ENCODE assay signal across 19 cellular contexts in the genomic region with DNA sequence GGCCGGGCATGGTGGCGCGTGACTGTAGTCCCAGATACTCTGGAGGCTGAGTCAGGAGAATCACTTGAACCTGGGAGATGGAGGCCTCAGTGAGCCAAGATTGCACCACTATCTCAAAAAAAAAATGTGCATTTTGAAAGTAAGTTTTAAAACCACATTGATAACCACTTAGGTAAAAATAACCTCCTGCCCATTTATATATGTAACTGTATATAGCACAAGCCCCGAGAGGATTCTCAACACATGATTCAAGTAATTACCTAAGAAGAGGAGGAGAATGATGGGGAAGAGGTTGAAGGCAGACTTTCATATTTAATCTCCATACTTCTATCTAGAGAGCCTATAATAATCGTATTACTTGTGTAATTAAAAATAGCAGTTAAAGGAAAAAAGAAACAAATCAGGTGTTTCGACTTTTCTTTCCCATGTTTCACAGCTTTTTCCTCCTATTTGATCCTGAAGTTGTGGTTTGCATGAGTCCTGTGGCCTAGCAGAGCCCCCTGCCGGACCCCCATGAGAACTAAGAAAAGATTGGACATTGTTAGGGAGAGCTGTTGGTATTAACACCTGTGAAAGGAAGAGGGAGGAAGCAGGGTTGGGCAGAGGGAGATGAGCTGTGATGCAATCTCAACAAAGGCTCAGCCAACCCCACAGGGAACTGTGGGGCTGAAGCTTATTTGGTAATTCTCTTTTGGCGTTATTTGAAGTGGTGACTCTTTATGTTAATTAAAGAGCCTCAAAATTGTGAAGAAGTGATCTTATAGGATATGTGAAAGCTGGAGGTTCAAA. TPM values are rescaled to one million over a fixed set of nuclear protein-coding genes. Genes with fewer than 3 reads are reported as not detected.
DNase-seq lines count a peak whose midpoint lies in the region; ATAC-seq, FAIRE-seq and TF ChIP-seq lines count a peak whose summit lies in the region.
"Had no signal": no experiment of that assay in that cellular context is flagged by ENCODE, and none has a peak within 500 bp of the region (broad histone marks: within the 10 kb centered on the region; RNA-seq: fewer than 3 reads in every experiment).

No MANE protein-coding gene starts in this region.

- no TSS peak for BruUV-seq in GM12878 (replicated peaks; lab: Mats Ljungman, UMichigan)

- TF ChIP-seq POLR2A in GM12878 (IDR thresholded peaks at IDR 0.05; ENCODE audit: low read depth, low read length), result no peak
- no peak for TF ChIP-seq POLR2A in upper lobe of left lung (IDR thresholded peaks at IDR 0.05)

- H4K20me1 ChIP-seq in DOHH2 (ENCODE audit: control insufficient read depth, insufficient read depth, low read depth, low read length) (no peaks in the 10 kb centered on the region), Loucy (ENCODE audit: insufficient read depth, low read length, poor library complexity, severe bottlenecking) (no peaks in the 10 kb centered on the region), GM12878 (ENCODE audit: control insufficient read depth, insufficient read depth) (no peaks in the 10 kb centered on the region)

- no peak overlapping the region for H3K27ac ChIP-seq in 22Rv1
- no peak overlapping the region for H3K27ac ChIP-seq in DOHH2 (ENCODE audit: low read depth, low read length)
- no peak overlapping the region for H3K27ac ChIP-seq in GM12878 (ENCODE audit: control insufficient read depth, insufficient read depth)
- H3K27ac ChIP-seq in upper lobe of left lung, result no peak overlapping the region
- H3K27ac ChIP-seq: ascending aorta, epithelial cell of prostate, skin epidermis had no signal

- H3K36me3 ChIP-seq in DOHH2 (ENCODE audit: control insufficient read depth, low read length) (no peaks in the 10 kb centered on the region), Loucy (ENCODE audit: insufficient read depth, low read length) (no peaks in the 10 kb centered on the region), GM12878 (ENCODE audit: control insufficient read depth in 2 of 2, insufficient read depth in 2 of 2, low read length in 1 of 2) (no peaks in the 10 kb centered on the region), upper lobe of left lung (no peaks in the 10 kb centered on the region)
- H3K36me3 ChIP-seq: ascending aorta had no signal

- H3K9me3 ChIP-seq in DOHH2 (ENCODE audit: control insufficient read depth, insufficient read depth, low read length), result no peaks in the 10 kb centered on the region
- H3K9me3 ChIP-seq in Loucy (ENCODE audit: insufficient read depth, low read depth, low read length), result no peaks in the 10 kb centered on the region
- H3K9me3 ChIP-seq in GM12878 (replicated peaks; ENCODE audit: control insufficient read depth, insufficient read depth, low read length), result no peaks in the 10 kb centered on the region
- H3K9me3 ChIP-seq in upper lobe of left lung, result peaks cover 0 to 3% (median 0%) of the 10 kb centered on the region in 4 donors
- H3K9me3 ChIP-seq: ascending aorta had no signal

- H3K79me2 ChIP-seq in DOHH2 (ENCODE audit: control insufficient read depth, low read length) (no peaks in the 10 kb centered on the region), Loucy (ENCODE audit: insufficient read depth, low read length) (no peaks in the 10 kb centered on the region), GM12878 (ENCODE audit: control insufficient read depth, insufficient read depth, low read length) (no peaks in the 10 kb centered on the region)

- no peaks in the 10 kb centered on the region for H3F3A ChIP-seq in DOHH2 (ENCODE audit: control insufficient read depth, insufficient read depth)
- H3F3A ChIP-seq in Loucy (ENCODE audit: low read depth), result no peaks in the 10 kb centered on the region

- FAIRE-seq in GM12878 (lab: Jason Lieb, UNC), result no peak
- FAIRE-seq: colon, kidney had no signal

- H3K27me3 ChIP-seq in DOHH2 (ENCODE audit: control insufficient read depth, low read length) (no peaks in the 10 kb centered on the region), Loucy (ENCODE audit: insufficient read depth, low read length, poor library complexity, severe bottlenecking) (no peaks in the 10 kb centered on the region), GM12878 (replicated peaks in 1 of 2; ENCODE audit: control insufficient read depth in 2 of 2, insufficient read depth in 2 of 2, low read length in 1 of 2) (no peaks in the 10 kb centered on the region), upper lobe of left lung (no peaks in the 10 kb centered on the region)
- H3K27me3 ChIP-seq: ascending aorta had no signal

- H3K4me3 ChIP-seq in DOHH2 (ENCODE audit: low read length) (no peak overlapping the region), Loucy (ENCODE audit: low read length, poor library complexity, severe bottlenecking) (no peak overlapping the region), GM12878 (no peak overlapping the region), upper lobe of left lung (no peak overlapping the region)
- H3K4me3 ChIP-seq: ascending aorta, skin epidermis had no signal

- intact Hi-C loops in GM12878 (cut with micrococcal nuclease; ENCODE audit: unreplicated experiment), result no loop called here

- SMC1A ChIA-PET in GM12878 (lab: Charles Lee; ENCODE audit: uncharacterized antibody, unreplicated experiment), result interaction anchor here (0.6 to 1.0 kb wide), 3 partner anchors 19 to 45 kb away, joined by 3 read pairs; no protein-coding TSS in a partner anchor

- in situ Hi-C loops in GM12878 (cut with MboI), result no loop called here

- no peaks in the 10 kb centered on the region for H3K4me1 ChIP-seq in DOHH2 (ENCODE audit: control insufficient read depth, low read length)
- H3K4me1 ChIP-seq in Loucy (ENCODE audit: insufficient read depth, low read length, poor library complexity, severe bottlenecking), result no peaks in the 10 kb centered on the region
- H3K4me1 ChIP-seq in GM12878 (ENCODE audit: control insufficient read depth, insufficient read depth, low read length), result peaks cover 10% of the 10 kb centered on the region; the same call in 1 of the 2 replicates
- H3K4me1 ChIP-seq in upper lobe of left lung, result no peaks in the 10 kb centered on the region
- H3K4me1 ChIP-seq: ascending aorta had no signal

- CTCF ChIA-PET in GM12878 (lab: Yijun Ruan, JAX), result interaction anchor here (0.7 to 2.3 kb wide), 5 partner anchors 10 to 25 kb away, joined by 3 to 13 read pairs (median 4); partner anchors contain the start of gene PMFBP1

- H3K9me2 ChIP-seq in DOHH2 (replicated peaks; ENCODE audit: control insufficient read depth, low read length) (no peaks in the 10 kb centered on the region), Loucy (replicated peaks; ENCODE audit: low read depth, low read length) (no peaks in the 10 kb centered on the region)

- RAD21 ChIA-PET in GM12878 (lab: Charles Lee; ENCODE audit: unreplicated experiment), result interaction anchor here (0.6 to 1.1 kb wide), 2 partner anchors 16 to 25 kb away, joined by 3 read pairs; no protein-coding TSS in a partner anchor

- no peak overlapping the region for H3K4me2 ChIP-seq in DOHH2 (ENCODE audit: low read length)
- H3K4me2 ChIP-seq in Loucy (ENCODE audit: low read depth, low read length, poor library complexity, severe bottlenecking), result no peak overlapping the region
- peak overlapping the region; percentile 32; the same call in 1 of the 2 replicates for H3K4me2 ChIP-seq in GM12878 (ENCODE audit: control insufficient read depth, insufficient read depth)

- DNase-seq in GM12878 (ENCODE audit: low read depth, low spot score) (no peak), SHP77 treated with DMSO at 0.1 percent for 48 hours (lab: John Stamatoyannopoulos, UW) (no peak), NCI-H1092 treated with DMSO at 0.1 percent for 48 hours (lab: John Stamatoyannopoulos, UW) (no peak), upper lobe of left lung (no peak)
- DNase-seq: activated gamma-delta T cell; EL; kidney; NCI-H1694 treated with DMSO at 0.1 percent for 48 hours; NCI-H526 treated with DMSO at 0.1 percent for 48 hours; stimulated activated naive CD8-positive, alpha-beta T cell treated with anti-CD3 and anti-CD28 coated beads, Interleukin-15, amount 100 ng/mL, for 72 hours had no signal

- TF ChIP-seq RAD21 in GM12878 (IDR thresholded peaks at IDR 0.05; ENCODE audit: insufficient read depth, low read depth, low read length), result 0 out of 2 replicates have a peak, but pooled peaks have one; percentile 12

- TF ChIP-seq CTCF in 22Rv1 (IDR thresholded peaks at IDR 0.05) (0 out of 2 replicates have a peak, but pooled peaks have one; percentile 4), DOHH2 (IDR thresholded peaks at IDR 0.05; ENCODE audit: low read depth, low read length, poor library complexity, severe bottlenecking) (peak; percentile 9), Loucy (conservative IDR thresholded peaks at IDR 0.05; ENCODE audit: low read length) (peak; percentile 28), GM12878 (IDR thresholded peaks at IDR 0.05 in 2 of 3, conservative IDR thresholded peaks at IDR 0.05 in 1 of 3; ENCODE audit: control insufficient read depth in 2 of 3, extremely low read depth in 1 of 3, insufficient read depth in 1 of 3, low read depth in 3 of 3, low read length in 3 of 3) (no peak), upper lobe of left lung (IDR thresholded peaks at IDR 0.05) (no peak)

- ATAC-seq in GM12878, result peak; percentile 68
- ATAC-seq in GM21423 (IDR thresholded peaks at IDR 0.05; ENCODE audit: unreplicated experiment), result no peak
- ATAC-seq in upper lobe of left lung (ENCODE audit: low FRiP score in 2 of 2), result no peak
- ATAC-seq: SK-N-SH treated with all-trans-retinoic acid at 6 μM for 48 hours; stimulated activated naive CD8-positive, alpha-beta T cell treated with anti-CD3 and anti-CD28 coated beads, Interleukin-15, amount 100 ng/mL, for 72 hours had no signal

- WGBS in GM12878 (ENCODE audit: insufficient coverage, insufficient replicate concordance, low lambda C conversion rate, missing lambda C conversion rate), result 44% methylated on average over 8 of the region's 8 CpGs
- WGBS in upper lobe of left lung, 2 donors, result 74 to 75% methylated on average over 8 of the region's 8 CpGs

- TF ChIP-seq EP300 in GM12878 (IDR thresholded peaks at IDR 0.05; ENCODE audit: borderline replicate concordance in 1 of 2, control insufficient read depth in 1 of 2, low read depth in 2 of 2, low read length in 2 of 2) (0 out of 4 replicates have a peak, but pooled peaks of 1 of the 2 experiments have one; percentile 13), upper lobe of left lung (IDR thresholded peaks at IDR 0.05) (no peak)

- no peak overlapping the region for H3K9ac ChIP-seq in Loucy (ENCODE audit: low read depth, low read length, poor library complexity, severe bottlenecking)
- no peak overlapping the region for H3K9ac ChIP-seq in GM12878 (ENCODE audit: control insufficient read depth, insufficient read depth, low read length)

- POLR2A ChIA-PET in GM12878 (lab: Charles Lee), result interaction anchor here (1.1 kb wide), 1 partner anchor 11 kb away, joined by 3 read pairs; no protein-coding TSS in a partner anchor

- H2AFZ ChIP-seq in Loucy (ENCODE audit: low read length) (no peak overlapping the region), GM12878 (ENCODE audit: control insufficient read depth, low read depth, low read length) (no peak overlapping the region; the same call in 1 of the 2 replicates)

RNA-seq across cellular contexts. Expression of gene PMFBP1, which starts 22.1 kb away (rescaled TPM):
- 13.5 and 19.4 TPM in 2 replicates for total RNA-seq in GM12878 (2013; cell fraction: nucleolus; rRNA removed)
- total RNA-seq in GM12878 (2014; rRNA removed) (1.0 and 1.1 TPM in 2 replicates), GM12878 (2014; rRNA removed; fragmentation: Illumina TruSeq; extraction: Trizol) (0.98 and 1.6 TPM in 2 replicates), GM12878 (2021) (1.8 and 1.9 TPM in 2 replicates), upper lobe of left lung (1 to 10 TPM in 3 of 6 donors, under 1 TPM in 3; 0.15 to 7.3 (median 1.1) TPM)
- polyA plus RNA-seq in GM12878 (2011; ENCODE audit: low read depth), result 0.85 TPM
- polyA plus RNA-seq in GM12878 (2011; rRNA removed) (1.3 and 2.1 TPM in 2 replicates), GM12878 (2014; fragmentation: Illumina TruSeq; extraction: Trizol) (0.67 and 1.1 TPM in 2 replicates), GM12878 (2014; fragmentation: Nextera tagmentation; extraction: Ambion mirVana) (1 to 10 TPM in 1 of 2 experiments, under 1 TPM in 1; 0.40 to 1.5 TPM), GM12878 (2014; rRNA removed) (0.86 and 1.1 TPM in 2 replicates), GM12878 (2016; fragmentation: Nextera tagmentation; extraction: Ambion mirVana) (1 to 10 TPM in 1 of 2 experiments, under 1 TPM in 1; 0.49 to 2.3 TPM)
- polyA plus RNA-seq in GM12878 (2011; cell fraction: cytosol; rRNA removed), result 0.51 and 0.80 TPM in 2 replicates
- 5.3 and 7.2 TPM in 2 replicates for polyA plus RNA-seq in GM12878 (2011; cell fraction: nucleus; rRNA removed)
- polyA plus RNA-seq in GM12878 (2012), result 2.2 and 2.5 TPM in 2 replicates
- polyA minus RNA-seq in GM12878 (2011; rRNA and poly(A)+ RNA removed), result 3.7 and 4.8 TPM in 2 replicates
- 1.1 and 1.9 TPM in 2 replicates for polyA minus RNA-seq in GM12878 (2011; cell fraction: cytosol; rRNA and poly(A)+ RNA removed)
- polyA minus RNA-seq in GM12878 (2011; cell fraction: nucleus; rRNA and poly(A)+ RNA removed), result 2.8 and 5.6 TPM in 2 replicates
- total RNA-seq: ascending aorta had no signal

RNA-seq across cellular contexts. Expression of gene DHX38, which starts 56.2 kb away (rescaled TPM):
- total RNA-seq in GM12878 (2013; cell fraction: nucleolus; rRNA removed), result 75.4 and 90.2 TPM in 2 replicates
- total RNA-seq in GM12878 (2014; rRNA removed) (47.7 and 48.8 TPM in 2 replicates), GM12878 (2014; rRNA removed; fragmentation: Illumina TruSeq; extraction: Trizol) (32.7 and 38.8 TPM in 2 replicates), GM12878 (2021) (67.0 and 67.8 TPM in 2 replicates), upper lobe of left lung (100 to 1,000 TPM in 1 of 6 donors, 10 to 100 TPM in 5; 45.9 to 211 (median 76.8) TPM)
- 41.8 TPM for polyA plus RNA-seq in GM12878 (2011; ENCODE audit: low read depth)
- polyA plus RNA-seq in GM12878 (2011; rRNA removed) (23.9 and 35.7 TPM in 2 replicates), GM12878 (2014; fragmentation: Illumina TruSeq; extraction: Trizol) (39.0 and 40.3 TPM in 2 replicates), GM12878 (2014; fragmentation: Nextera tagmentation; extraction: Ambion mirVana) (1 to 10 TPM; 2.1 to 5.8 TPM), GM12878 (2014; rRNA removed) (51.7 and 60.3 TPM in 2 replicates), GM12878 (2016; fragmentation: Nextera tagmentation; extraction: Ambion mirVana) (10 to 100 TPM; 46.1 to 47.1 TPM)
- polyA plus RNA-seq in GM12878 (2011; cell fraction: cytosol; rRNA removed), result 42.0 and 50.8 TPM in 2 replicates
- polyA plus RNA-seq in GM12878 (2011; cell fraction: nucleus; rRNA removed), result 179 and 255 TPM in 2 replicates
- polyA plus RNA-seq in GM12878 (2012), result 57.3 and 77.4 TPM in 2 replicates
- 65.1 and 79.6 TPM in 2 replicates for polyA minus RNA-seq in GM12878 (2011; rRNA and poly(A)+ RNA removed)
- 23.4 and 33.1 TPM in 2 replicates for polyA minus RNA-seq in GM12878 (2011; cell fraction: cytosol; rRNA and poly(A)+ RNA removed)
- polyA minus RNA-seq in GM12878 (2011; cell fraction: nucleus; rRNA and poly(A)+ RNA removed), result 41.0 and 69.0 TPM in 2 replicates

RNA-seq across cellular contexts. Expression of gene TXNL4B, which starts 56.5 kb away (rescaled TPM):
- total RNA-seq in GM12878 (2013; cell fraction: nucleolus; rRNA removed), result 15.0 and 18.1 TPM in 2 replicates
- total RNA-seq in GM12878 (2014; rRNA removed), result 13.3 and 15.2 TPM in 2 replicates
- total RNA-seq in GM12878 (2014; rRNA removed; fragmentation: Illumina TruSeq; extraction: Trizol), result 11.1 TPM in 2 replicates
- total RNA-seq in GM12878 (2021), result 14.0 and 17.2 TPM in 2 replicates
- polyA plus RNA-seq in GM12878 (2011; ENCODE audit: low read depth), result 8.4 TPM
- polyA plus RNA-seq in GM12878 (2011; rRNA removed), result 24.0 and 42.1 TPM in 2 replicates
- polyA plus RNA-seq in GM12878 (2011; cell fraction: cytosol; rRNA removed), result 14.6 and 16.4 TPM in 2 replicates
- polyA plus RNA-seq in GM12878 (2011; cell fraction: nucleus; rRNA removed), result 7.9 and 9.1 TPM in 2 replicates
- 10.7 and 11.5 TPM in 2 replicates for polyA plus RNA-seq in GM12878 (2012)
- 16.2 and 16.3 TPM in 2 replicates for polyA plus RNA-seq in GM12878 (2014; fragmentation: Illumina TruSeq; extraction: Trizol)
- polyA plus RNA-seq in GM12878 (2014; fragmentation: Nextera tagmentation; extraction: Ambion mirVana), result 10 to 100 TPM; 13.8 to 15.5 TPM
- polyA plus RNA-seq in GM12878 (2014; rRNA removed), result 13.4 and 16.9 TPM in 2 replicates
- 10 to 100 TPM; 22.6 TPM for polyA plus RNA-seq in GM12878 (2016; fragmentation: Nextera tagmentation; extraction: Ambion mirVana)
- 9.0 and 10.5 TPM in 2 replicates for polyA minus RNA-seq in GM12878 (2011; rRNA and poly(A)+ RNA removed)
- polyA minus RNA-seq in GM12878 (2011; cell fraction: cytosol; rRNA and poly(A)+ RNA removed), result 4.4 and 5.4 TPM in 2 replicates
- polyA minus RNA-seq in GM12878 (2011; cell fraction: nucleus; rRNA and poly(A)+ RNA removed), result 4.4 and 6.5 TPM in 2 replicates
- 10 to 100 TPM in 2 of 6 donors, 1 to 10 TPM in 4; 5.7 to 13.4 (median 9.6) TPM for total RNA-seq in upper lobe of left lung

Comparison
In these comparisons a context has a peak if more than half of its experiments do, and no peak if none do; other contexts are left out.
1. CTCF ChIP-seq: peak in 22Rv1 (single experiment), DOHH2 (single experiment) and Loucy (single experiment); none in GM12878 (0 of 3) and upper lobe of left lung (0 of 6).